17 cellular contexts compared by ENCODE assay signal in genomic region chr3:188192034-188192433, GRCh38. TPM values are rescaled to one million over a fixed set of nuclear protein-coding genes. Genes with fewer than 3 reads are reported as not detected.
DNase-seq lines count a peak whose midpoint lies in the region; ATAC-seq and TF ChIP-seq lines count a peak whose summit lies in the region.
"Had no signal": no experiment of that assay in that cellular context is flagged by ENCODE, and none has a peak within 500 bp of the region (broad histone marks: within the 10 kb centered on the region; RNA-seq: fewer than 3 reads in every experiment).

No MANE protein-coding gene starts in this region.

- TF ChIP-seq POLR2A in esophagus muscularis mucosa (IDR thresholded peaks at IDR 0.05; ENCODE audit: low read depth), result no peak
- TF ChIP-seq POLR2A in sigmoid colon (IDR thresholded peaks at IDR 0.05), result no peak

- DNase-seq in esophagus muscularis mucosa (ENCODE audit: extremely low spot score), result no peak
- DNase-seq in sigmoid colon, result no peak
- no peak for DNase-seq in aorta
- DNase-seq in DMS114 treated with DMSO at 0.1 percent for 48 hours (lab: John Stamatoyannopoulos, UW; ENCODE audit: unreplicated experiment), result no peak
- no peak for DNase-seq in NCI-H524 (lab: John Stamatoyannopoulos, UW)
- no peak for DNase-seq in anterior cingulate cortex (lab: John Stamatoyannopoulos, UW)
- DNase-seq: AML-193; Caco-2; CD4-positive, alpha-beta T cell; DMS153; DMS79; GF-D8 had no signal

- POLR2A ChIA-PET in HEK293 (lab: Yijun Ruan, JAX), result no interaction called here

- intact Hi-C loops in esophagus muscularis mucosa (cut with DNase I) (no loop called here), sigmoid colon (cut with DNase I) (no loop called here), aorta (cut with DNase I) (no loop called here)

- TF ChIP-seq CTCF in HEK293 (tag by site-specific recombination; IDR thresholded peaks at IDR 0.05) (no peak), VCaP (conservative IDR thresholded peaks at IDR 0.05) (no peak), esophagus muscularis mucosa (IDR thresholded peaks at IDR 0.05) (no peak), sigmoid colon (IDR thresholded peaks at IDR 0.05) (no peak)

- H3K27ac ChIP-seq in HEK293 (ENCODE audit: extremely low read depth, low read depth, low read length) (no peak overlapping the region), VCaP (peak overlapping the region; percentile 68), esophagus muscularis mucosa (replicated peaks in 1 of 4) (peak overlapping the region in 3 of 4 donors; percentile 99), sigmoid colon (peak overlapping the region in 3 of 4 donors; percentile 81 to 99 (median 95)), aorta (ENCODE audit: low read depth in 1 of 2, low read length in 2 of 2) (no peak overlapping the region)
- H3K27ac ChIP-seq: HL-60 had no signal

- WGBS in esophagus muscularis mucosa, result 82% methylated on average over 2 of the region's 2 CpGs
- WGBS in sigmoid colon, 2 donors, result 95% methylated on average over 2 of the region's 2 CpGs
- 97 to 98% methylated on average over 2 of the region's 2 CpGs for WGBS in aorta, 2 donors

- no peak for TF ChIP-seq EP300 in esophagus muscularis mucosa (IDR thresholded peaks at IDR 0.05)
- no peak for TF ChIP-seq EP300 in sigmoid colon (IDR thresholded peaks at IDR 0.05)

- H3K27me3 ChIP-seq in esophagus muscularis mucosa (no peaks in the 10 kb centered on the region), sigmoid colon (no peaks in the 10 kb centered on the region), aorta (ENCODE audit: control insufficient read depth in 1 of 2, insufficient read depth in 2 of 2, low read length in 1 of 2) (no peaks in the 10 kb centered on the region)

- H3K4me1 ChIP-seq in HEK293 (ENCODE audit: control insufficient read depth, insufficient read depth, low read length) (peaks cover 7% of the 10 kb centered on the region), esophagus muscularis mucosa (peaks cover 30 to 94% (median 89%) of the 10 kb centered on the region in 4 donors), sigmoid colon (peaks cover 0 to 87% (median 66%) of the 10 kb centered on the region in 4 donors), aorta (ENCODE audit: control insufficient read depth in 1 of 2, insufficient read depth in 2 of 2, low read length in 2 of 2) (peaks cover 10 to 17% of the 10 kb centered on the region in 2 donors)
- H3K4me1 ChIP-seq: Caco-2, HAP-1 had no signal

- CTCF ChIA-PET in HEK293 (lab: Yijun Ruan, JAX), result interaction anchor here (0.6 kb wide), 1 partner anchor 290 kb away, joined by 3 read pairs; no protein-coding TSS in a partner anchor

- H3K9me3 ChIP-seq in HEK293 (ENCODE audit: control insufficient read depth, insufficient read depth, low read depth, low read length), result no peaks in the 10 kb centered on the region
- H3K9me3 ChIP-seq in esophagus muscularis mucosa, result no peaks in the 10 kb centered on the region
- no peaks in the 10 kb centered on the region for H3K9me3 ChIP-seq in sigmoid colon
- no peaks in the 10 kb centered on the region for H3K9me3 ChIP-seq in aorta (ENCODE audit: control insufficient read depth, low read length)
- H3K9me3 ChIP-seq: Caco-2, HAP-1 had no signal

- no peak overlapping the region for H3K4me3 ChIP-seq in HEK293 (ENCODE audit: low read depth, low read length)
- H3K4me3 ChIP-seq in esophagus muscularis mucosa, result no peak overlapping the region
- no peak overlapping the region for H3K4me3 ChIP-seq in sigmoid colon
- no peak overlapping the region for H3K4me3 ChIP-seq in aorta (ENCODE audit: low read length in 2 of 2)
- H3K4me3 ChIP-seq: HAP-1, K562 had no signal

- H3K36me3 ChIP-seq in HEK293 (ENCODE audit: control insufficient read depth in 2 of 2, insufficient read depth in 1 of 2, low read length in 2 of 2) (peaks cover 0 to 11% of the 10 kb centered on the region in 2 experiments; a peak in 1 of 3 replicates), esophagus muscularis mucosa (peaks cover 0 to 18% (median 2%) of the 10 kb centered on the region in 4 donors), sigmoid colon (peaks cover 0 to 8% (median 2%) of the 10 kb centered on the region in 4 donors), aorta (ENCODE audit: control insufficient read depth in 1 of 2, insufficient read depth in 2 of 2, low read length in 1 of 2) (peaks cover 0 to 2% of the 10 kb centered on the region in 2 donors)
- H3K36me3 ChIP-seq: HAP-1 had no signal

- ATAC-seq in aorta (ENCODE audit: low FRiP score), result no peak
- ATAC-seq: K562 had no signal

TF ChIP-seq in HEK293, 187 proteins besides CTCF, POLR2A, EP300 and RAD21:
- TF ChIP-seq ZNF121 (tag by site-specific recombination; IDR thresholded peaks at IDR 0.05) (no peak), ZFP41 (tag by site-specific recombination; IDR thresholded peaks at IDR 0.05; ENCODE audit: borderline replicate concordance) (no peak), ZFP3 (tag by site-specific recombination; IDR thresholded peaks at IDR 0.05; ENCODE audit: low read depth) (peak; percentile 88), ZNF214 (tag by site-specific recombination; IDR thresholded peaks at IDR 0.05; ENCODE audit: borderline replicate concordance) (no peak), ZNF600 (tag by site-specific recombination; IDR thresholded peaks at IDR 0.05) (no peak), BCL11A (tag by site-specific recombination; IDR thresholded peaks at IDR 0.05; ENCODE audit: low read depth) (no peak), ZNF274 (IDR thresholded peaks at IDR 0.05; ENCODE audit: low read length) (no peak), ZNF274 (tag by site-specific recombination; IDR thresholded peaks at IDR 0.05; ENCODE audit: borderline replicate concordance) (no peak), ZNF2 (tag by site-specific recombination; IDR thresholded peaks at IDR 0.05) (no peak), ZBTB44 (tag by site-specific recombination; IDR thresholded peaks at IDR 0.05) (no peak)

RNA-seq across cellular contexts. Expression of gene LPP, which starts 38.1 kb away (rescaled TPM):
- 1,000 to 10,000 TPM; 1,872 to 3,079 (median 2,300) TPM for total RNA-seq in esophagus muscularis mucosa
- total RNA-seq in sigmoid colon, result 1,000 to 10,000 TPM in 3 of 4 donors, 100 to 1,000 TPM in 1; 824 to 1,773 (median 1,187) TPM
- polyA plus RNA-seq in sigmoid colon, result 10 to 100 TPM in 1 of 3 donors, 1 to 10 TPM in 2; 5.3 to 36.0 (median 7.2) TPM
- 1,000 to 10,000 TPM in 1 of 2 donors, 100 to 1,000 TPM in 1; 995 to 2,536 TPM for total RNA-seq in aorta
- polyA plus RNA-seq in aorta, result 10 to 100 TPM; 37.7 to 58.8 TPM
- polyA plus RNA-seq: K562 had no signal

Comparison
In these comparisons a context has a peak if more than half of its experiments do, and no peak if none do; other contexts are left out.
1. H3K27ac ChIP-seq: peak in VCaP (single experiment), esophagus muscularis mucosa (3 of 4) and sigmoid colon (3 of 4); none in HEK293 (single experiment) and aorta (0 of 2).